1 cellular context compared by ENCODE assay signal in genomic region chr20:8690074-8690473, GRCh38.
TF ChIP-seq lines count a peak whose summit lies in the region.

No MANE protein-coding gene starts in this region.

TF ChIP-seq in HepG2, 621 proteins besides CTCF, POLR2A, EP300 and RAD21 (continued from another document):
- TF ChIP-seq ZNF280D (CRISPR knock-in tag; IDR thresholded peaks at IDR 0.05), result peak; percentile 73; the same call in 1 of the 2 replicates
- TF ChIP-seq ZNF841 (CRISPR knock-in tag; IDR thresholded peaks at IDR 0.05; ENCODE audit: borderline replicate concordance), result no peak
- no peak for TF ChIP-seq CSRNP2 (CRISPR knock-in tag; conservative IDR thresholded peaks at IDR 0.05; ENCODE audit: low read depth)
- TF ChIP-seq ZMYM3 (CRISPR knock-in tag; IDR thresholded peaks at IDR 0.05), result no peak
